Comparison of ENCODE assay signal across 1 cellular context in genomic region chr16:68022728-68023537, GRCh38.
TF ChIP-seq lines count a peak whose summit lies in the region.

TSS of gene DDX28 (minus strand) at chr16:68023232. CDS start at chr16:68023202, 30 bp downstream.
TSS of gene DUS2 (plus strand) at chr16:68023284. CDS start at chr16:68038024, 14,740 bp downstream.

TF ChIP-seq in HEK293, 187 proteins besides CTCF, POLR2A, EP300 and RAD21 (continued from another document and continues in another):
- TF ChIP-seq REST (tag by site-specific recombination; IDR thresholded peaks at IDR 0.05) = peak; percentile 48; the same call in 1 of the 2 replicates
- TF ChIP-seq ZSCAN23 (tag by site-specific recombination; IDR thresholded peaks at IDR 0.05) = 0 out of 2 replicates have a peak, but pooled peaks have one; percentile 35
- TF ChIP-seq ZNF324 (tag by site-specific recombination; IDR thresholded peaks at IDR 0.05) = peak; percentile 84; the same call in 1 of the 2 replicates
- TF ChIP-seq ZNF202 (tag by site-specific recombination; IDR thresholded peaks at IDR 0.05; ENCODE audit: borderline replicate concordance) = no peak
- TF ChIP-seq ZNF335 (tag by site-specific recombination; conservative IDR thresholded peaks at IDR 0.05) = peak; percentile 99
- TF ChIP-seq ZNF16 (tag by site-specific recombination; IDR thresholded peaks at IDR 0.05; ENCODE audit: low read depth) = no peak
- TF ChIP-seq ZNF747 (tag by site-specific recombination; IDR thresholded peaks at IDR 0.05) = no peak
- no peak for TF ChIP-seq ZNF148 (tag by site-specific recombination; IDR thresholded peaks at IDR 0.05; ENCODE audit: borderline replicate concordance)
- no peak for TF ChIP-seq ZNF133 (tag by site-specific recombination; IDR thresholded peaks at IDR 0.05)
- no peak; the same call in 1 of the 2 replicates for TF ChIP-seq ZNF449 (tag by site-specific recombination; IDR thresholded peaks at IDR 0.05)
- peak; percentile 88 for TF ChIP-seq ZBTB21 (tag by site-specific recombination; IDR thresholded peaks at IDR 0.05)
- TF ChIP-seq ZBTB48 (tag by site-specific recombination; IDR thresholded peaks at IDR 0.05) = peak; percentile 78
- no peak for TF ChIP-seq ZNF138 (tag by site-specific recombination; IDR thresholded peaks at IDR 0.05; ENCODE audit: borderline replicate concordance)
- no peak for TF ChIP-seq ZNF132 (tag by site-specific recombination; IDR thresholded peaks at IDR 0.05; ENCODE audit: borderline replicate concordance)
- TF ChIP-seq ZNF10 (tag by site-specific recombination; IDR thresholded peaks at IDR 0.05) = peak; percentile 32; the same call in 1 of the 2 replicates
- no peak for TF ChIP-seq ZFP69B (tag by site-specific recombination; IDR thresholded peaks at IDR 0.05)
- peak; percentile 78; the same call in 1 of the 2 replicates for TF ChIP-seq OVOL3 (tag by site-specific recombination; IDR thresholded peaks at IDR 0.05)
- no peak for TF ChIP-seq ZNF830 (tag by site-specific recombination; IDR thresholded peaks at IDR 0.05; ENCODE audit: low read depth)
- TF ChIP-seq BCL11B (tag by site-specific recombination; IDR thresholded peaks at IDR 0.05; ENCODE audit: low read depth) = no peak
- no peak for TF ChIP-seq ZNF560 (tag by site-specific recombination; IDR thresholded peaks at IDR 0.05; ENCODE audit: borderline replicate concordance)
- TF ChIP-seq WT1 (tag by site-specific recombination; IDR thresholded peaks at IDR 0.05) = no peak
- TF ChIP-seq ZNF23 (tag by site-specific recombination; IDR thresholded peaks at IDR 0.05; ENCODE audit: borderline replicate concordance) = no peak
- TF ChIP-seq REPIN1 (tag by site-specific recombination; IDR thresholded peaks at IDR 0.05; ENCODE audit: low read depth) = peak; percentile 73; the same call in 1 of the 2 replicates
- no peak for TF ChIP-seq ZNF155 (tag by site-specific recombination; IDR thresholded peaks at IDR 0.05)
- TF ChIP-seq TCF7L2 (IDR thresholded peaks at IDR 0.05; ENCODE audit: borderline replicate concordance, low read depth, low read length) = no peak
- peak; percentile 95 for TF ChIP-seq ZBTB26 (tag by site-specific recombination; optimal IDR thresholded peaks at IDR 0.05)
- peak; percentile 42; the same call in 1 of the 2 replicates for TF ChIP-seq ZNF785 (tag by site-specific recombination; IDR thresholded peaks at IDR 0.05)
- TF ChIP-seq ZFP3 (tag by site-specific recombination; IDR thresholded peaks at IDR 0.05; ENCODE audit: low read depth) = no peak
- no peak for TF ChIP-seq ZNF214 (tag by site-specific recombination; IDR thresholded peaks at IDR 0.05; ENCODE audit: borderline replicate concordance)
- no peak for TF ChIP-seq MZF1 (tag by site-specific recombination; IDR thresholded peaks at IDR 0.05; ENCODE audit: borderline replicate concordance)
- TF ChIP-seq ZNF585B (tag by site-specific recombination; IDR thresholded peaks at IDR 0.05) = no peak
- TF ChIP-seq KLF10 (tag by site-specific recombination; IDR thresholded peaks at IDR 0.05) = no peak
- peak; percentile 30; the same call in 1 of the 2 replicates for TF ChIP-seq ZNF518A (tag by site-specific recombination; conservative IDR thresholded peaks at IDR 0.05; ENCODE audit: low read depth)
- no peak for TF ChIP-seq ZNF596 (tag by site-specific recombination; IDR thresholded peaks at IDR 0.05)
- no peak for TF ChIP-seq ZNF140 (tag by site-specific recombination; IDR thresholded peaks at IDR 0.05)
- peak; percentile 86 for TF ChIP-seq KLF16 (tag by site-specific recombination; IDR thresholded peaks at IDR 0.05)
- peak; percentile 98 for TF ChIP-seq ZNF600 (tag by site-specific recombination; IDR thresholded peaks at IDR 0.05)
- TF ChIP-seq ZNF423 (tag by site-specific recombination; IDR thresholded peaks at IDR 0.05) = no peak
- TF ChIP-seq ZNF571 (tag by site-specific recombination; IDR thresholded peaks at IDR 0.05) = no peak
- TF ChIP-seq ZNF280D (tag by site-specific recombination; IDR thresholded peaks at IDR 0.05) = no peak
- TF ChIP-seq ZNF549 (tag by site-specific recombination; IDR thresholded peaks at IDR 0.05) = no peak
- no peak for TF ChIP-seq ZNF157 (tag by site-specific recombination; IDR thresholded peaks at IDR 0.05)
- peak; percentile 31; the same call in 1 of the 2 replicates for TF ChIP-seq SP3 (tag by site-specific recombination; IDR thresholded peaks at IDR 0.05)
- TF ChIP-seq KLF7 (tag by site-specific recombination; IDR thresholded peaks at IDR 0.05; ENCODE audit: borderline replicate concordance) = no peak
- TF ChIP-seq ZNF394 (tag by site-specific recombination; IDR thresholded peaks at IDR 0.05; ENCODE audit: borderline replicate concordance) = peak; percentile 93
- TF ChIP-seq ZNF561 (tag by site-specific recombination; IDR thresholded peaks at IDR 0.05; ENCODE audit: borderline replicate concordance) = peak; percentile 72; the same call in 1 of the 2 replicates
- peak; percentile 96 for TF ChIP-seq ZBTB17 (tag by site-specific recombination; IDR thresholded peaks at IDR 0.05)
- TF ChIP-seq ZNF211 (tag by site-specific recombination; IDR thresholded peaks at IDR 0.05; ENCODE audit: low read depth) = no peak
